Comparison of ENCODE assay signal across 16 cellular contexts in genomic region chr16:825298-826061, GRCh38. TPM values are rescaled to one million over a fixed set of nuclear protein-coding genes. Genes with fewer than 3 reads are reported as not detected.
DNase-seq lines count a peak whose midpoint lies in the region; ATAC-seq, FAIRE-seq and TF ChIP-seq lines count a peak whose summit lies in the region.
"Had no signal": no experiment of that assay in that cellular context is flagged by ENCODE, and none has a peak within 500 bp of the region (broad histone marks: within the 10 kb centered on the region; RNA-seq: fewer than 3 reads in every experiment).

No MANE protein-coding gene starts in this region.

- H3K27me3 Mint-ChIP-seq in T-helper 1 cell treated with Interleukin-12 subunit alpha and Interleukin-12 subunit beta and Interleukin-4 antibody, amounts not matched to agents 30 μg/mL and 1 μg/mL, for 36 hours (ENCODE audit: low read depth): no peaks in the 10 kb centered on the region
- peaks cover 15 to 17% of the 10 kb centered on the region in 2 donors for H3K27me3 Mint-ChIP-seq in stimulated activated naive B cell treated with anti-CD40 and anti-IgM and Interleukin-4, amounts not matched to agents 10 μg/mL and 1 μg/mL and 100 μg/mL, for 72 hours

- no peak for ATAC-seq in stimulated activated naive B cell treated with anti-CD40 and anti-IgM and Interleukin-4, amounts not matched to agents 10 μg/mL and 1 μg/mL and 100 μg/mL, for 72 hours (replicated peaks)

- H3K9me3 ChIP-seq in kidney (ENCODE audit: control insufficient read depth in 1 of 2, low read length in 2 of 2): no peaks in the 10 kb centered on the region
- H3K9me3 ChIP-seq in small intestine (ENCODE audit: control insufficient read depth, low read depth): no peaks in the 10 kb centered on the region
- H3K9me3 ChIP-seq: neutrophil had no signal

- H3K4me1 ChIP-seq in kidney (ENCODE audit: control insufficient read depth in 1 of 2, insufficient read depth in 1 of 2, low read depth in 1 of 2, low read length in 2 of 2): no peaks in the 10 kb centered on the region
- H3K4me1 ChIP-seq in small intestine (ENCODE audit: control insufficient read depth in 2 of 2, insufficient read depth in 1 of 2, low read depth in 1 of 2, low read length in 1 of 2): no peaks in the 10 kb centered on the region

- H3K27ac ChIP-seq in kidney (ENCODE audit: low read depth in 2 of 2, low read length in 2 of 2): no peak overlapping the region
- H3K27ac ChIP-seq in small intestine (ENCODE audit: low read depth in 1 of 2, low read length in 1 of 2): no peak overlapping the region
- H3K27ac ChIP-seq: neutrophil had no signal

- no peaks in the 10 kb centered on the region for H3K27me3 ChIP-seq in small intestine (ENCODE audit: control insufficient read depth in 2 of 2, insufficient read depth in 2 of 2, low read length in 2 of 2)

- FAIRE-seq in kidney (lab: Jason Lieb, UNC) (no peak), small intestine (lab: Jason Lieb, UNC) (no peak)
- FAIRE-seq: bronchial epithelial cell had no signal

- H3K9me3 Mint-ChIP-seq in T-helper 1 cell treated with Interleukin-12 subunit alpha and Interleukin-12 subunit beta and Interleukin-4 antibody, amounts not matched to agents 30 μg/mL and 1 μg/mL, for 36 hours: no peaks in the 10 kb centered on the region
- H3K9me3 Mint-ChIP-seq in stimulated activated naive B cell treated with anti-CD40 and anti-IgM and Interleukin-4, amounts not matched to agents 10 μg/mL and 1 μg/mL and 100 μg/mL, for 72 hours: no peaks in the 10 kb centered on the region

- TF ChIP-seq CTCF in kidney (IDR thresholded peaks at IDR 0.05; ENCODE audit: borderline replicate concordance, extremely low read depth, insufficient read depth): no peak

- DNase-seq in T-helper 1 cell: no peak
- peak in 31 of 56 donors; percentile 4 to 77 (median 38) for DNase-seq in amygdala (lab: John Stamatoyannopoulos, UW)
- peak; percentile 62 for DNase-seq in kidney
- no peak for DNase-seq in stimulated activated naive B cell treated with anti-CD40 and anti-IgM and Interleukin-4, amounts not matched to agents 10 μg/mL and 1 μg/mL and 100 μg/mL, for 72 hours
- no peak for DNase-seq in GF-D8 (lab: John Stamatoyannopoulos, UW)
- DNase-seq in small intestine: no peak
- no peak for DNase-seq in inferior parietal cortex (ENCODE audit: extremely low spot score)
- DNase-seq: AML-193; erythroblast; kidney glomerular epithelial cell; NCI-H187; OCI-M1; stimulated activated CD4-positive, alpha-beta T cell treated with anti-CD3 and anti-CD28 coated beads, Interleukin-4, amount 100 ng/mL, for 4 hours had no signal

- H3K4me1 Mint-ChIP-seq in T-helper 1 cell treated with Interleukin-12 subunit alpha and Interleukin-12 subunit beta and Interleukin-4 antibody, amounts not matched to agents 30 μg/mL and 1 μg/mL, for 36 hours (ENCODE audit: low read depth): no peaks in the 10 kb centered on the region
- H3K4me1 Mint-ChIP-seq in stimulated activated naive B cell treated with anti-CD40 and anti-IgM and Interleukin-4, amounts not matched to agents 10 μg/mL and 1 μg/mL and 100 μg/mL, for 72 hours: no peaks in the 10 kb centered on the region

- intact Hi-C loops in kidney (cut with DNase I): no loop called here

- H3K36me3 Mint-ChIP-seq in T-helper 1 cell treated with Interleukin-12 subunit alpha and Interleukin-12 subunit beta and Interleukin-4 antibody, amounts not matched to agents 30 μg/mL and 1 μg/mL, for 36 hours (ENCODE audit: low read depth): no peaks in the 10 kb centered on the region
- H3K36me3 Mint-ChIP-seq in stimulated activated naive B cell treated with anti-CD40 and anti-IgM and Interleukin-4, amounts not matched to agents 10 μg/mL and 1 μg/mL and 100 μg/mL, for 72 hours: no peaks in the 10 kb centered on the region

- no peak overlapping the region for H3K9ac ChIP-seq in kidney (ENCODE audit: low read length in 2 of 2)

- H3K4me3 Mint-ChIP-seq in T-helper 1 cell treated with Interleukin-12 subunit alpha and Interleukin-12 subunit beta and Interleukin-4 antibody, amounts not matched to agents 30 μg/mL and 1 μg/mL, for 36 hours: no peak overlapping the region
- no peak overlapping the region for H3K4me3 Mint-ChIP-seq in stimulated activated naive B cell treated with anti-CD40 and anti-IgM and Interleukin-4, amounts not matched to agents 10 μg/mL and 1 μg/mL and 100 μg/mL, for 72 hours

- H3K36me3 ChIP-seq in kidney (ENCODE audit: control insufficient read depth in 1 of 2, insufficient read depth in 2 of 2, low read length in 2 of 2): no peaks in the 10 kb centered on the region
- H3K36me3 ChIP-seq in small intestine (ENCODE audit: control insufficient read depth in 2 of 2, insufficient read depth in 2 of 2, low read length in 2 of 2): no peaks in the 10 kb centered on the region
- H3K36me3 ChIP-seq: neutrophil had no signal

- H3K4me3 ChIP-seq in kidney (ENCODE audit: low read length in 2 of 2): no peak overlapping the region
- H3K4me3 ChIP-seq in small intestine (ENCODE audit: low read depth in 1 of 2, low read length in 2 of 2): no peak overlapping the region

- H3K27ac Mint-ChIP-seq in T-helper 1 cell treated with Interleukin-12 subunit alpha and Interleukin-12 subunit beta and Interleukin-4 antibody, amounts not matched to agents 30 μg/mL and 1 μg/mL, for 36 hours: peak overlapping the region; percentile 24
- H3K27ac Mint-ChIP-seq in stimulated activated naive B cell treated with anti-CD40 and anti-IgM and Interleukin-4, amounts not matched to agents 10 μg/mL and 1 μg/mL and 100 μg/mL, for 72 hours: no peak overlapping the region

- 56 to 62% (median 58%) methylated on average over 40 of the region's 40 CpGs for WGBS in small intestine, 3 donors

RNA-seq across cellular contexts. Expression of gene GNG13, which starts 24.9 kb away (rescaled TPM):
- total RNA-seq in kidney: not detected
- polyA plus RNA-seq in kidney (ENCODE audit: insufficient read depth, low read depth, low replicate concordance): not detected
- polyA plus RNA-seq in small intestine: 1 to 10 TPM in 2 of 3 donors, under 1 TPM in 1; 0.73 to 3.0 (median 2.9) TPM
- total RNA-seq: bronchial epithelial cell had no signal

RNA-seq across cellular contexts. Expression of gene CHTF18, which starts 37.1 kb away (rescaled TPM):
- 16.0 TPM for total RNA-seq in kidney
- 4.2 TPM for polyA plus RNA-seq in kidney (ENCODE audit: insufficient read depth, low read depth, low replicate concordance)
- 10 to 100 TPM in 1 of 3 donors, 1 to 10 TPM in 2; 5.6 to 24.6 (median 8.4) TPM for polyA plus RNA-seq in small intestine

RNA-seq across cellular contexts. Expression of gene RPUSD1, which starts 37.3 kb away (rescaled TPM):
- total RNA-seq in kidney: 16.9 TPM
- polyA plus RNA-seq in kidney (ENCODE audit: insufficient read depth, low read depth, low replicate concordance) (15.1 TPM), small intestine (10 to 100 TPM; 20.8 to 26.2 (median 22.4) TPM)

Comparison
In these comparisons a context has a peak if more than half of its experiments do, and no peak if none do; other contexts are left out.
1. DNase-seq: peak in amygdala (31 of 56) and kidney (single experiment); none in T-helper 1 cell (0 of 5), stimulated activated naive B cell treated with anti-CD40 and anti-IgM and Interleukin-4, amounts not matched to agents 10 μg/mL and 1 μg/mL and 100 μg/mL, for 72 hours (single experiment), GF-D8 (single experiment), small intestine (single experiment) and inferior parietal cortex (single experiment).